ENCODE assay signal across 1 cellular context in genomic region chr2:46697830-46698323, GRCh38.
TF ChIP-seq lines count a peak whose summit lies in the region.

No MANE protein-coding gene starts in this region.

TF ChIP-seq in HepG2, 621 proteins besides CTCF, POLR2A, EP300 and RAD21 (continued from another document and continues in another):
- TF ChIP-seq, protein P1, sequence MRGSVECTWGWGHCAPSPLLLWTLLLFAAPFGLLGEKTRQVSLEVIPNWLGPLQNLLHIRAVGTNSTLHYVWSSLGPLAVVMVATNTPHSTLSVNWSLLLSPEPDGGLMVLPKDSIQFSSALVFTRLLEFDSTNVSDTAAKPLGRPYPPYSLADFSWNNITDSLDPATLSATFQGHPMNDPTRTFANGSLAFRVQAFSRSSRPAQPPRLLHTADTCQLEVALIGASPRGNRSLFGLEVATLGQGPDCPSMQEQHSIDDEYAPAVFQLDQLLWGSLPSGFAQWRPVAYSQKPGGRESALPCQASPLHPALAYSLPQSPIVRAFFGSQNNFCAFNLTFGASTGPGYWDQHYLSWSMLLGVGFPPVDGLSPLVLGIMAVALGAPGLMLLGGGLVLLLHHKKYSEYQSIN (CRISPR knock-in tag; IDR thresholded peaks at IDR 0.05; ENCODE audit: borderline replicate concordance), result no peak
- TF ChIP-seq, protein P2, sequence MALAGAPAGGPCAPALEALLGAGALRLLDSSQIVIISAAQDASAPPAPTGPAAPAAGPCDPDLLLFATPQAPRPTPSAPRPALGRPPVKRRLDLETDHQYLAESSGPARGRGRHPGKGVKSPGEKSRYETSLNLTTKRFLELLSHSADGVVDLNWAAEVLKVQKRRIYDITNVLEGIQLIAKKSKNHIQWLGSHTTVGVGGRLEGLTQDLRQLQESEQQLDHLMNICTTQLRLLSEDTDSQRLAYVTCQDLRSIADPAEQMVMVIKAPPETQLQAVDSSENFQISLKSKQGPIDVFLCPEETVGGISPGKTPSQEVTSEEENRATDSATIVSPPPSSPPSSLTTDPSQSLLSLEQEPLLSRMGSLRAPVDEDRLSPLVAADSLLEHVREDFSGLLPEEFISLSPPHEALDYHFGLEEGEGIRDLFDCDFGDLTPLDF (CRISPR knock-in tag; IDR thresholded peaks at IDR 0.05), result no peak; the same call in 1 of the 2 replicates
- TF ChIP-seq BATF2 (CRISPR knock-in tag; IDR thresholded peaks at IDR 0.05) (no peak), ZNF790 (CRISPR knock-in tag; IDR thresholded peaks at IDR 0.05; ENCODE audit: borderline replicate concordance) (no peak), TFDP2 (CRISPR knock-in tag; IDR thresholded peaks at IDR 0.05) (no peak), ZNF431 (CRISPR knock-in tag; IDR thresholded peaks at IDR 0.05; ENCODE audit: borderline replicate concordance, low read depth) (peak; percentile 54; the same call in 1 of the 2 replicates), ZNF124 (CRISPR knock-in tag; IDR thresholded peaks at IDR 0.05) (no peak), ZNF318 (CRISPR knock-in tag; IDR thresholded peaks at IDR 0.05) (no peak), MZF1 (CRISPR knock-in tag; IDR thresholded peaks at IDR 0.05; ENCODE audit: borderline replicate concordance) (no peak), CBFB (CRISPR knock-in tag; IDR thresholded peaks at IDR 0.05) (no peak), REPIN1 (CRISPR knock-in tag; IDR thresholded peaks at IDR 0.05; ENCODE audit: borderline replicate concordance, low read depth) (no peak), MLX (CRISPR knock-in tag; IDR thresholded peaks at IDR 0.05) (no peak), EEA1 (CRISPR knock-in tag; IDR thresholded peaks at IDR 0.05; ENCODE audit: borderline replicate concordance) (no peak), ZBTB3 (CRISPR knock-in tag; IDR thresholded peaks at IDR 0.05; ENCODE audit: borderline replicate concordance, low read depth) (no peak), HOXA5 (CRISPR knock-in tag; IDR thresholded peaks at IDR 0.05) (0 out of 2 replicates have a peak, but pooled peaks have one; percentile 71), ZSCAN21 (CRISPR knock-in tag; IDR thresholded peaks at IDR 0.05; ENCODE audit: borderline replicate concordance) (no peak), ZNF484 (CRISPR knock-in tag; IDR thresholded peaks at IDR 0.05; ENCODE audit: borderline replicate concordance, low read depth) (no peak), KDM6A (CRISPR knock-in tag; IDR thresholded peaks at IDR 0.05; ENCODE audit: low read depth) (no peak), PCBP1 (IDR thresholded peaks at IDR 0.05; ENCODE audit: borderline replicate concordance, low read depth, low read length) (no peak), ZNF138 (CRISPR knock-in tag; IDR thresholded peaks at IDR 0.05; ENCODE audit: low read depth) (no peak), RFX5 (IDR thresholded peaks at IDR 0.05; ENCODE audit: low read depth, low read length) (no peak), ZNF101 (CRISPR knock-in tag; IDR thresholded peaks at IDR 0.05; ENCODE audit: borderline replicate concordance, low read depth) (no peak), KMT2A (CRISPR knock-in tag; IDR thresholded peaks at IDR 0.05) (no peak)
- TF ChIP-seq, protein P3, sequence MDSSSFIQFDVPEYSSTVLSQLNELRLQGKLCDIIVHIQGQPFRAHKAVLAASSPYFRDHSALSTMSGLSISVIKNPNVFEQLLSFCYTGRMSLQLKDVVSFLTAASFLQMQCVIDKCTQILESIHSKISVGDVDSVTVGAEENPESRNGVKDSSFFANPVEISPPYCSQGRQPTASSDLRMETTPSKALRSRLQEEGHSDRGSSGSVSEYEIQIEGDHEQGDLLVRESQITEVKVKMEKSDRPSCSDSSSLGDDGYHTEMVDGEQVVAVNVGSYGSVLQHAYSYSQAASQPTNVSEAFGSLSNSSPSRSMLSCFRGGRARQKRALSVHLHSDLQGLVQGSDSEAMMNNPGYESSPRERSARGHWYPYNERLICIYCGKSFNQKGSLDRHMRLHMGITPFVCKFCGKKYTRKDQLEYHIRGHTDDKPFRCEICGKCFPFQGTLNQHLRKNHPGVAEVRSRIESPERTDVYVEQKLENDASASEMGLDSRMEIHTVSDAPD (CRISPR knock-in tag; IDR thresholded peaks at IDR 0.05), result no peak
- TF ChIP-seq, protein P4, sequence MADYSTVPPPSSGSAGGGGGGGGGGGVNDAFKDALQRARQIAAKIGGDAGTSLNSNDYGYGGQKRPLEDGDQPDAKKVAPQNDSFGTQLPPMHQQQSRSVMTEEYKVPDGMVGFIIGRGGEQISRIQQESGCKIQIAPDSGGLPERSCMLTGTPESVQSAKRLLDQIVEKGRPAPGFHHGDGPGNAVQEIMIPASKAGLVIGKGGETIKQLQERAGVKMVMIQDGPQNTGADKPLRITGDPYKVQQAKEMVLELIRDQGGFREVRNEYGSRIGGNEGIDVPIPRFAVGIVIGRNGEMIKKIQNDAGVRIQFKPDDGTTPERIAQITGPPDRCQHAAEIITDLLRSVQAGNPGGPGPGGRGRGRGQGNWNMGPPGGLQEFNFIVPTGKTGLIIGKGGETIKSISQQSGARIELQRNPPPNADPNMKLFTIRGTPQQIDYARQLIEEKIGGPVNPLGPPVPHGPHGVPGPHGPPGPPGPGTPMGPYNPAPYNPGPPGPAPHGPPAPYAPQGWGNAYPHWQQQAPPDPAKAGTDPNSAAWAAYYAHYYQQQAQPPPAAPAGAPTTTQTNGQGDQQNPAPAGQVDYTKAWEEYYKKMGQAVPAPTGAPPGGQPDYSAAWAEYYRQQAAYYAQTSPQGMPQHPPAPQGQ (CRISPR knock-in tag; IDR thresholded peaks at IDR 0.05; ENCODE audit: borderline replicate concordance), result no peak
- TF ChIP-seq, protein P5, sequence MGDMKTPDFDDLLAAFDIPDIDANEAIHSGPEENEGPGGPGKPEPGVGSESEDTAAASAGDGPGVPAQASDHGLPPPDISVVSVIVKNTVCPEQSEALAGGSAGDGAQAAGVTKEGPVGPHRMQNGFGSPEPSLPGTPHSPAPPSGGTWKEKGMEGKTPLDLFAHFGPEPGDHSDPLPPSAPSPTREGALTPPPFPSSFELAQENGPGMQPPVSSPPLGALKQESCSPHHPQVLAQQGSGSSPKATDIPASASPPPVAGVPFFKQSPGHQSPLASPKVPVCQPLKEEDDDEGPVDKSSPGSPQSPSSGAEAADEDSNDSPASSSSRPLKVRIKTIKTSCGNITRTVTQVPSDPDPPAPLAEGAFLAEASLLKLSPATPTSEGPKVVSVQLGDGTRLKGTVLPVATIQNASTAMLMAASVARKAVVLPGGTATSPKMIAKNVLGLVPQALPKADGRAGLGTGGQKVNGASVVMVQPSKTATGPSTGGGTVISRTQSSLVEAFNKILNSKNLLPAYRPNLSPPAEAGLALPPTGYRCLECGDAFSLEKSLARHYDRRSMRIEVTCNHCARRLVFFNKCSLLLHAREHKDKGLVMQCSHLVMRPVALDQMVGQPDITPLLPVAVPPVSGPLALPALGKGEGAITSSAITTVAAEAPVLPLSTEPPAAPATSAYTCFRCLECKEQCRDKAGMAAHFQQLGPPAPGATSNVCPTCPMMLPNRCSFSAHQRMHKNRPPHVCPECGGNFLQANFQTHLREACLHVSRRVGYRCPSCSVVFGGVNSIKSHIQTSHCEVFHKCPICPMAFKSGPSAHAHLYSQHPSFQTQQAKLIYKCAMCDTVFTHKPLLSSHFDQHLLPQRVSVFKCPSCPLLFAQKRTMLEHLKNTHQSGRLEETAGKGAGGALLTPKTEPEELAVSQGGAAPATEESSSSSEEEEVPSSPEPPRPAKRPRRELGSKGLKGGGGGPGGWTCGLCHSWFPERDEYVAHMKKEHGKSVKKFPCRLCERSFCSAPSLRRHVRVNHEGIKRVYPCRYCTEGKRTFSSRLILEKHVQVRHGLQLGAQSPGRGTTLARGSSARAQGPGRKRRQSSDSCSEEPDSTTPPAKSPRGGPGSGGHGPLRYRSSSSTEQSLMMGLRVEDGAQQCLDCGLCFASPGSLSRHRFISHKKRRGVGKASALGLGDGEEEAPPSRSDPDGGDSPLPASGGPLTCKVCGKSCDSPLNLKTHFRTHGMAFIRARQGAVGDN (CRISPR knock-in tag; IDR thresholded peaks at IDR 0.05), result no peak
- TF ChIP-seq, protein P6, sequence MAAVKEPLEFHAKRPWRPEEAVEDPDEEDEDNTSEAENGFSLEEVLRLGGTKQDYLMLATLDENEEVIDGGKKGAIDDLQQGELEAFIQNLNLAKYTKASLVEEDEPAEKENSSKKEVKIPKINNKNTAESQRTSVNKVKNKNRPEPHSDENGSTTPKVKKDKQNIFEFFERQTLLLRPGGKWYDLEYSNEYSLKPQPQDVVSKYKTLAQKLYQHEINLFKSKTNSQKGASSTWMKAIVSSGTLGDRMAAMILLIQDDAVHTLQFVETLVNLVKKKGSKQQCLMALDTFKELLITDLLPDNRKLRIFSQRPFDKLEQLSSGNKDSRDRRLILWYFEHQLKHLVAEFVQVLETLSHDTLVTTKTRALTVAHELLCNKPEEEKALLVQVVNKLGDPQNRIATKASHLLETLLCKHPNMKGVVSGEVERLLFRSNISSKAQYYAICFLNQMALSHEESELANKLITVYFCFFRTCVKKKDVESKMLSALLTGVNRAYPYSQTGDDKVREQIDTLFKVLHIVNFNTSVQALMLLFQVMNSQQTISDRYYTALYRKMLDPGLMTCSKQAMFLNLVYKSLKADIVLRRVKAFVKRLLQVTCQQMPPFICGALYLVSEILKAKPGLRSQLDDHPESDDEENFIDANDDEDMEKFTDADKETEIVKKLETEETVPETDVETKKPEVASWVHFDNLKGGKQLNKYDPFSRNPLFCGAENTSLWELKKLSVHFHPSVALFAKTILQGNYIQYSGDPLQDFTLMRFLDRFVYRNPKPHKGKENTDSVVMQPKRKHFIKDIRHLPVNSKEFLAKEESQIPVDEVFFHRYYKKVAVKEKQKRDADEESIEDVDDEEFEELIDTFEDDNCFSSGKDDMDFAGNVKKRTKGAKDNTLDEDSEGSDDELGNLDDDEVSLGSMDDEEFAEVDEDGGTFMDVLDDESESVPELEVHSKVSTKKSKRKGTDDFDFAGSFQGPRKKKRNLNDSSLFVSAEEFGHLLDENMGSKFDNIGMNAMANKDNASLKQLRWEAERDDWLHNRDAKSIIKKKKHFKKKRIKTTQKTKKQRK (IDR thresholded peaks at IDR 0.05; ENCODE audit: low read length), result no peak
